In the genomic region with DNA sequence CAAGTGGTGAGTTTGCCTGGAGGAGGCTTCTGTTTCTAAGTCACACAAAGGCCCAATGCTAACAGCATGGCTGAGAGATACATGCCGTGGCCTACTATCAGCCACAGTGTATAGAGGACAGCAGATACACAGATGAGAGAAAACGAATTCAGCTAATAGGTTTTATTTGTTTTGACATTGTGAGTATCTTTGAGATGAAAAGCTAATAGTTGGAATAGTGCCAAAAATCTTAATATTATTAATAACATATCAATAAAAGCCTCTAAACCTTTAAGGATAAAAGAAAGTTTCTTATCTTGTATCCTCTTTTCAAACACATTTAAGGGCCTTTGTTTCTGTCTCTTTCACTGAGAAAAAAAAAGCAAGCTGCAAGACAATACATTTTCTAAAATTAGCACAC, we compare ENCODE assay signal across 1 cellular context.
A peak's percentile ranks its signal among the peaks of the same experiment; 100 is the strongest.
TF ChIP-seq lines count a peak whose summit lies in the region.

No MANE protein-coding gene starts in this region.

TF ChIP-seq in K562, 482 proteins besides CTCF, POLR2A, EP300 and RAD21 (continued from another document):
- TF ChIP-seq, protein P1, sequence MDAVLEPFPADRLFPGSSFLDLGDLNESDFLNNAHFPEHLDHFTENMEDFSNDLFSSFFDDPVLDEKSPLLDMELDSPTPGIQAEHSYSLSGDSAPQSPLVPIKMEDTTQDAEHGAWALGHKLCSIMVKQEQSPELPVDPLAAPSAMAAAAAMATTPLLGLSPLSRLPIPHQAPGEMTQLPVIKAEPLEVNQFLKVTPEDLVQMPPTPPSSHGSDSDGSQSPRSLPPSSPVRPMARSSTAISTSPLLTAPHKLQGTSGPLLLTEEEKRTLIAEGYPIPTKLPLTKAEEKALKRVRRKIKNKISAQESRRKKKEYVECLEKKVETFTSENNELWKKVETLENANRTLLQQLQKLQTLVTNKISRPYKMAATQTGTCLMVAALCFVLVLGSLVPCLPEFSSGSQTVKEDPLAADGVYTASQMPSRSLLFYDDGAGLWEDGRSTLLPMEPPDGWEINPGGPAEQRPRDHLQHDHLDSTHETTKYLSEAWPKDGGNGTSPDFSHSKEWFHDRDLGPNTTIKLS (IDR thresholded peaks at IDR 0.05; ENCODE audit: borderline replicate concordance, low read depth), result no peak
- TF ChIP-seq NFIX (CRISPR knock-in tag; IDR thresholded peaks at IDR 0.05; ENCODE audit: low read depth) (peak; percentile 78), ILK (tag; IDR thresholded peaks at IDR 0.05; ENCODE audit: borderline replicate concordance, low read depth) (no peak), RHOXF2B (CRISPR knock-in tag; conservative IDR thresholded peaks at IDR 0.05) (no peak), GABPA (tag; conservative IDR thresholded peaks at IDR 0.05; ENCODE audit: low read depth) (no peak), ZNF431 (CRISPR knock-in tag; IDR thresholded peaks at IDR 0.05) (no peak), EHMT2 (IDR thresholded peaks at IDR 0.05) (no peak), SMARCB1 (IDR thresholded peaks at IDR 0.05; ENCODE audit: insufficient read length, low read depth) (no peak)
- TF ChIP-seq, protein P2, sequence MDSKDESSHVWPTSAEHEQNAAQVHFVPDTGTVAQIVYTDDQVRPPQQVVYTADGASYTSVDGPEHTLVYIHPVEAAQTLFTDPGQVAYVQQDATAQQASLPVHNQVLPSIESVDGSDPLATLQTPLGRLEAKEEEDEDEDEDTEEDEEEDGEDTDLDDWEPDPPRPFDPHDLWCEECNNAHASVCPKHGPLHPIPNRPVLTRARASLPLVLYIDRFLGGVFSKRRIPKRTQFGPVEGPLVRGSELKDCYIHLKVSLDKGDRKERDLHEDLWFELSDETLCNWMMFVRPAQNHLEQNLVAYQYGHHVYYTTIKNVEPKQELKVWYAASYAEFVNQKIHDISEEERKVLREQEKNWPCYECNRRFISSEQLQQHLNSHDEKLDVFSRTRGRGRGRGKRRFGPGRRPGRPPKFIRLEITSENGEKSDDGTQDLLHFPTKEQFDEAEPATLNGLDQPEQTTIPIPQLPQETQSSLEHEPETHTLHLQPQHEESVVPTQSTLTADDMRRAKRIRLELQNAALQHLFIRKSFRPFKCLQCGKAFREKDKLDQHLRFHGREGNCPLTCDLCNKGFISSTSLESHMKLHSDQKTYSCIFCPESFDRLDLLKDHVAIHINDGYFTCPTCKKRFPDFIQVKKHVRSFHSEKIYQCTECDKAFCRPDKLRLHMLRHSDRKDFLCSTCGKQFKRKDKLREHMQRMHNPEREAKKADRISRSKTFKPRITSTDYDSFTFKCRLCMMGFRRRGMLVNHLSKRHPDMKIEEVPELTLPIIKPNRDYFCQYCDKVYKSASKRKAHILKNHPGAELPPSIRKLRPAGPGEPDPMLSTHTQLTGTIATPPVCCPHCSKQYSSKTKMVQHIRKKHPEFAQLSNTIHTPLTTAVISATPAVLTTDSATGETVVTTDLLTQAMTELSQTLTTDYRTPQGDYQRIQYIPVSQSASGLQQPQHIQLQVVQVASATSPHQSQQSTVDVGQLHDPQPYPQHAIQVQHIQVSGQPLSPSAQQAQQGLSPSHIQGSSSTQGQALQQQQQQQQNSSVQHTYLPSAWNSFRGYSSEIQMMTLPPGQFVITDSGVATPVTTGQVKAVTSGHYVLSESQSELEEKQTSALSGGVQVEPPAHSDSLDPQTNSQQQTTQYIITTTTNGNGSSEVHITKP (IDR thresholded peaks at IDR 0.05; ENCODE audit: partially characterized antibody), result no peak
